ENCODE assay signal across 15 cellular contexts in genomic region chr11:114301927-114302326, GRCh38. TPM values are rescaled to one million over a fixed set of nuclear protein-coding genes. Genes with fewer than 3 reads are reported as not detected.
DNase-seq lines count a peak whose midpoint lies in the region; ATAC-seq, FAIRE-seq and TF ChIP-seq lines count a peak whose summit lies in the region.
"Had no signal": no experiment of that assay in that cellular context is flagged by ENCODE, and none has a peak within 500 bp of the region (broad histone marks: within the 10 kb centered on the region; RNA-seq: fewer than 3 reads in every experiment).

No MANE protein-coding gene starts in this region.

- H3K27me3 Mint-ChIP-seq in astrocyte (ENCODE audit: low read depth, unreplicated experiment) (no peaks in the 10 kb centered on the region), GM23338 (ENCODE audit: insufficient read depth, low read depth, poor library complexity) (peaks cover 2% of the 10 kb centered on the region)
- H3K27me3 Mint-ChIP-seq in CD8-positive, alpha-beta memory T cell, result peaks cover 7 to 48% of the 10 kb centered on the region in 2 donors

- no peaks in the 10 kb centered on the region for H3K9me1 ChIP-seq in endothelial cell of umbilical vein (replicated peaks; ENCODE audit: control insufficient read depth, extremely low read depth, insufficient read depth, low read length)

- H3K9me2 ChIP-seq in GM23338 (ENCODE audit: insufficient read depth), result no peaks in the 10 kb centered on the region

- peaks cover 7% of the 10 kb centered on the region for H3K4me1 ChIP-seq in astrocyte (ENCODE audit: insufficient read depth, low read length)
- peaks cover 37% of the 10 kb centered on the region for H3K4me1 ChIP-seq in endothelial cell of umbilical vein (ENCODE audit: control insufficient read depth, extremely low read depth, insufficient read depth, low read length)
- H3K4me1 ChIP-seq in psoas muscle, result no peaks in the 10 kb centered on the region
- H3K4me1 ChIP-seq in CD8-positive, alpha-beta memory T cell (ENCODE audit: insufficient read depth, low read length), result no peaks in the 10 kb centered on the region
- H3K4me1 ChIP-seq in GM23338 (ENCODE audit: insufficient read depth), result no peaks in the 10 kb centered on the region

- H3K79me2 ChIP-seq in astrocyte (ENCODE audit: insufficient read depth, low read length) (peaks cover 89% of the 10 kb centered on the region), endothelial cell of umbilical vein (ENCODE audit: control insufficient read depth, insufficient read depth, low read length) (peaks cover 84% of the 10 kb centered on the region), GM23338 (replicated peaks; ENCODE audit: insufficient read depth) (no peaks in the 10 kb centered on the region)

- FAIRE-seq in astrocyte (lab: Jason Lieb, UNC) (no peak), endothelial cell of umbilical vein (lab: Jason Lieb, UNC) (no peak)

- H3K9me3 ChIP-seq in astrocyte (ENCODE audit: insufficient read depth, low read depth, low read length) (peaks cover 6% of the 10 kb centered on the region), endothelial cell of umbilical vein (replicated peaks; ENCODE audit: control insufficient read depth, insufficient read depth, low read length) (no peaks in the 10 kb centered on the region), psoas muscle (peaks cover 5% of the 10 kb centered on the region)
- no peaks in the 10 kb centered on the region for H3K9me3 ChIP-seq in CD8-positive, alpha-beta memory T cell (ENCODE audit: low read length)

- no peak for TF ChIP-seq POLR2A in endothelial cell of umbilical vein (IDR thresholded peaks at IDR 0.05; ENCODE audit: low read depth, low read length)

- H3K4me3 Mint-ChIP-seq in astrocyte (ENCODE audit: unreplicated experiment) (peak overlapping the region; percentile 93), GM23338 (no peak overlapping the region)
- H3K4me3 Mint-ChIP-seq in CD8-positive, alpha-beta memory T cell, result no peak overlapping the region
- H3K4me3 Mint-ChIP-seq: CD14-positive monocyte, H9 had no signal

- H3K9ac ChIP-seq in astrocyte (ENCODE audit: low read length) (no peak overlapping the region), endothelial cell of umbilical vein (replicated peaks; ENCODE audit: extremely low read depth, insufficient read depth, low read length) (no peak overlapping the region)

- dilution Hi-C loops in endothelial cell of umbilical vein (cut with MboI; ENCODE audit: extremely low pct_ligation_motif_present, low sequenced_read_pairs), result no loop called here

- H2AFZ ChIP-seq in astrocyte (ENCODE audit: low read depth, low read length) (no peak overlapping the region), endothelial cell of umbilical vein (ENCODE audit: low read depth, low read length) (no peak overlapping the region), GM23338 (no peak overlapping the region)

- no TSS peak for BruUV-seq in endothelial cell of umbilical vein (replicated peaks; lab: Mats Ljungman, UMichigan)

- H3F3A ChIP-seq in GM23338 (replicated peaks; ENCODE audit: low read depth), result no peaks in the 10 kb centered on the region

- POLR2A ChIA-PET in endothelial cell of umbilical vein (lab: Charles Lee), result no interaction called here
- POLR2A ChIA-PET in CD8-positive, alpha-beta memory T cell (lab: Charles Lee), result no interaction called here

- peaks cover 21% of the 10 kb centered on the region for H3K9me3 Mint-ChIP-seq in astrocyte (ENCODE audit: unreplicated experiment)
- H3K9me3 Mint-ChIP-seq in CD8-positive, alpha-beta memory T cell, result peaks cover 4 to 15% (median 8%) of the 10 kb centered on the region in 5 donors
- peaks cover 15% of the 10 kb centered on the region for H3K9me3 Mint-ChIP-seq in GM23338

- CTCF ChIA-PET in endothelial cell of umbilical vein (lab: Charles Lee), result no interaction called here
- CTCF ChIA-PET in CD8-positive, alpha-beta memory T cell (lab: Charles Lee), result no interaction called here

- H4K20me1 ChIP-seq in astrocyte (ENCODE audit: insufficient read depth, low read length), result peaks cover 28% of the 10 kb centered on the region
- H4K20me1 ChIP-seq in endothelial cell of umbilical vein (replicated peaks; ENCODE audit: control insufficient read depth, extremely low read depth, insufficient read depth, low read length), result no peaks in the 10 kb centered on the region
- H4K20me1 ChIP-seq in GM23338 (replicated peaks; ENCODE audit: insufficient read depth), result no peaks in the 10 kb centered on the region

- H3K4me3 ChIP-seq in astrocyte (ENCODE audit: insufficient read depth, low read depth, low read length), result no peak overlapping the region
- H3K4me3 ChIP-seq in endothelial cell of umbilical vein (replicated peaks in 1 of 3; ENCODE audit: insufficient read depth in 1 of 3, low read depth in 1 of 3, low read length in 3 of 3), result no peak overlapping the region
- H3K4me3 ChIP-seq in psoas muscle, result peak overlapping the region; percentile 72
- H3K4me3 ChIP-seq in CD8-positive, alpha-beta memory T cell (ENCODE audit: low read length), result no peak overlapping the region
- no peak overlapping the region for H3K4me3 ChIP-seq in GM23338

- no peak for ATAC-seq in psoas muscle
- ATAC-seq in GM23338, result no peak

- H3K36me3 ChIP-seq in astrocyte (ENCODE audit: insufficient read depth, low read length) (peaks cover 18% of the 10 kb centered on the region), endothelial cell of umbilical vein (ENCODE audit: control insufficient read depth in 2 of 2, extremely low read depth in 1 of 2, insufficient read depth in 2 of 2, low read length in 2 of 2) (peaks cover 4% of the 10 kb centered on the region in 2 experiments), psoas muscle (ENCODE audit: insufficient read depth in 1 of 2, low read depth in 1 of 2) (peaks cover 2 to 50% of the 10 kb centered on the region in 2 donors), GM23338 (ENCODE audit: insufficient read depth) (no peaks in the 10 kb centered on the region)
- H3K36me3 ChIP-seq in CD8-positive, alpha-beta memory T cell (ENCODE audit: insufficient read depth, low read length), result no peaks in the 10 kb centered on the region

- H3K27ac ChIP-seq in astrocyte (ENCODE audit: low read depth, low read length) (no peak overlapping the region), endothelial cell of umbilical vein (ENCODE audit: insufficient read depth, low read depth, low read length) (no peak overlapping the region), psoas muscle (no peak overlapping the region), GM23338 (ENCODE audit: low read depth) (no peak overlapping the region)
- H3K27ac ChIP-seq in CD8-positive, alpha-beta memory T cell (ENCODE audit: low read depth, low read length), result no peak overlapping the region

- TF ChIP-seq CTCF in astrocyte (IDR thresholded peaks at IDR 0.05; ENCODE audit: insufficient read depth, low read depth, low read length) (no peak), endothelial cell of umbilical vein (IDR thresholded peaks at IDR 0.05; ENCODE audit: extremely low read depth in 1 of 2, insufficient read depth in 1 of 2, low read depth in 1 of 2, low read length in 2 of 2) (no peak), psoas muscle (IDR thresholded peaks at IDR 0.05) (no peak), GM23338 (conservative IDR thresholded peaks at IDR 0.05; ENCODE audit: low read depth in 2 of 2) (no peak)

- DNase-seq in astrocyte (ENCODE audit: low read depth) (no peak), endothelial cell of umbilical vein (ENCODE audit: low read depth, low spot score) (no peak), psoas muscle (no peak), NCI-H128 (lab: John Stamatoyannopoulos, UW; ENCODE audit: unreplicated experiment) (no peak), GM23338 (ENCODE audit: low spot score) (no peak), Kasumi-1 (lab: John Stamatoyannopoulos, UW) (no peak)
- DNase-seq in CD8-positive, alpha-beta memory T cell, result no peak
- DNase-seq: Caco-2, H9, Karpas-422, NCI-H1417 treated with DMSO at 0.1 percent for 48 hours, NCI-H2029, NCI-H510A treated with DMSO at 0.1 percent for 48 hours, SHP77 treated with DMSO at 0.1 percent for 48 hours had no signal

- H3K27me3 ChIP-seq in astrocyte (ENCODE audit: insufficient read depth, low read length) (no peaks in the 10 kb centered on the region), endothelial cell of umbilical vein (ENCODE audit: control insufficient read depth in 2 of 2, insufficient read depth in 2 of 2, low read length in 2 of 2) (no peaks in the 10 kb centered on the region), psoas muscle (ENCODE audit: insufficient read depth in 3 of 3, low read length in 2 of 3) (no peaks in the 10 kb centered on the region), GM23338 (ENCODE audit: insufficient read depth) (no peaks in the 10 kb centered on the region)
- H3K27me3 ChIP-seq in CD8-positive, alpha-beta memory T cell (ENCODE audit: insufficient read depth, low read length, poor library complexity, severe bottlenecking), result no peaks in the 10 kb centered on the region

- intact Hi-C loops in endothelial cell of umbilical vein (cut with micrococcal nuclease) (no loop called here), psoas muscle (cut with DNase I) (no loop called here)

- H3K4me1 Mint-ChIP-seq in astrocyte (ENCODE audit: low read depth, unreplicated experiment) (peaks cover 20% of the 10 kb centered on the region), GM23338 (no peaks in the 10 kb centered on the region)
- H3K4me1 Mint-ChIP-seq in CD8-positive, alpha-beta memory T cell, result no peaks in the 10 kb centered on the region
- H3K4me1 Mint-ChIP-seq: CD14-positive monocyte, H9 had no signal

- H3K36me3 Mint-ChIP-seq in astrocyte (ENCODE audit: low read depth, unreplicated experiment) (peaks cover 65% of the 10 kb centered on the region), GM23338 (ENCODE audit: low read depth) (peaks cover 4% of the 10 kb centered on the region; the same call in 1 of the 3 replicates)
- H3K36me3 Mint-ChIP-seq in CD8-positive, alpha-beta memory T cell, result peaks cover 0 to 4% (median 1%) of the 10 kb centered on the region in 3 donors
- H3K36me3 Mint-ChIP-seq: CD14-positive monocyte had no signal

- no peak overlapping the region for H3K4me2 ChIP-seq in astrocyte (ENCODE audit: low read length)
- peak overlapping the region; percentile 93 for H3K4me2 ChIP-seq in endothelial cell of umbilical vein (ENCODE audit: insufficient read depth, low read length)
- no peak overlapping the region for H3K4me2 ChIP-seq in GM23338

- H3K27ac Mint-ChIP-seq in astrocyte (ENCODE audit: unreplicated experiment) (no peak overlapping the region), GM23338 (no peak overlapping the region)
- H3K27ac Mint-ChIP-seq in CD8-positive, alpha-beta memory T cell, result no peak overlapping the region
- H3K27ac Mint-ChIP-seq: CD14-positive monocyte, H9 had no signal

RNA-seq across cellular contexts. Expression of gene NNMT, which starts 5.7 kb away (rescaled TPM):
- total RNA-seq in astrocyte (394 and 527 TPM in 2 replicates), endothelial cell of umbilical vein (300 and 330 TPM in 2 replicates), psoas muscle (1,000 to 10,000 TPM in 1 of 4 donors, 100 to 1,000 TPM in 3; 165 to 2,602 (median 604) TPM)
- polyA plus RNA-seq in endothelial cell of umbilical vein (454 and 506 TPM in 2 replicates), psoas muscle (1,000 to 10,000 TPM in 2 of 3 donors, 100 to 1,000 TPM in 1; 649 to 3,089 (median 1,851) TPM), GM23338 (2016; fragmentation: Nextera tagmentation; extraction: Ambion mirVana) (0.21 and 0.40 TPM in 2 replicates)
- 458 and 555 TPM in 2 replicates for polyA plus RNA-seq in endothelial cell of umbilical vein (2011; cell fraction: cytosol; rRNA removed)
- polyA plus RNA-seq in endothelial cell of umbilical vein (2011; cell fraction: nucleus; rRNA removed), result 274 and 371 TPM in 2 replicates
- polyA plus RNA-seq in endothelial cell of umbilical vein (2012), result 482 and 590 TPM in 2 replicates
- 169 and 179 TPM in 2 replicates for polyA minus RNA-seq in endothelial cell of umbilical vein
- polyA minus RNA-seq in endothelial cell of umbilical vein (2011; cell fraction: cytosol; rRNA and poly(A)+ RNA removed), result 120 TPM
- 292 and 324 TPM in 2 replicates for polyA minus RNA-seq in endothelial cell of umbilical vein (2011; cell fraction: nucleus; rRNA and poly(A)+ RNA removed)
- not detected for total RNA-seq in CD8-positive, alpha-beta memory T cell
- not detected for polyA plus RNA-seq in CD8-positive, alpha-beta memory T cell
- total RNA-seq in GM23338 (2014; rRNA removed; shearing (Covaris generic)), result not detected in 2 replicates
- total RNA-seq: H9 had no signal
- polyA plus RNA-seq: CD14-positive monocyte had no signal

Comparison
In these comparisons a context has a peak if more than half of its experiments do, and no peak if none do; other contexts are left out.
1. RNA of gene NNMT, which starts 5.7 kb away (total RNA-seq): 165 to 2,602 TPM in psoas muscle, 394 to 527 TPM in astrocyte and 300 to 330 TPM in endothelial cell of umbilical vein; not detected in CD8-positive, alpha-beta memory T cell and not detected in GM23338; every median in the first group is over 100 times any median in the second.